ENCODE assay signal across 8 cellular contexts in genomic region chrX:40012039-40012799, GRCh38.
A peak's percentile ranks its signal among the peaks of the same experiment; 100 is the strongest.
DNase-seq lines count a peak whose midpoint lies in the region; ATAC-seq and TF ChIP-seq lines count a peak whose summit lies in the region.

No MANE protein-coding gene starts in this region.

- no peaks in the 10 kb centered on the region for H3K36me3 Mint-ChIP-seq in activated T-helper 17 cell treated with anti-CD3 and anti-CD28 coated beads, Interleukin-2, amount 50 U/mL, for 72 hours (ENCODE audit: low read depth)

- peaks cover 0 to 7% of the 10 kb centered on the region in 2 donors for H3K4me1 ChIP-seq in gastrocnemius medialis

- peak overlapping the region; percentile 92 to 95 (median 94) for H3K27ac ChIP-seq in gastrocnemius medialis

- TF ChIP-seq POLR2A in gastrocnemius medialis (IDR thresholded peaks at IDR 0.05), result peak in 1 of 2 donors; percentile 39

- H3K4me3 ChIP-seq in gastrocnemius medialis, result peak overlapping the region; percentile 61 to 79 (median 70)

- DNase-seq in EH (ENCODE audit: low read depth), result peak; percentile 66
- peak; percentile 38 for DNase-seq in left cardiac atrium
- DNase-seq in gastrocnemius medialis, result peak; percentile 19 to 27
- no peak for DNase-seq in NCI-H1694 treated with DMSO at 0.1 percent for 48 hours (lab: John Stamatoyannopoulos, UW)
- DNase-seq in central memory CD4-positive, alpha-beta T cell, result no peak

- peaks cover 20% of the 10 kb centered on the region for H3K27me3 Mint-ChIP-seq in activated T-helper 17 cell treated with anti-CD3 and anti-CD28 coated beads, Interleukin-2, amount 50 U/mL, for 72 hours

- in situ Hi-C loops in gastrocnemius medialis (cut with MboI; ENCODE audit: low sequenced_read_pairs in 4 of 4), result loop anchor here in 1 of 4 donors (25.0 kb wide), 1 partner anchor 150 kb away; no protein-coding TSS in a partner anchor

- peak; percentile 5 for ATAC-seq in HG03432 (IDR thresholded peaks at IDR 0.05; ENCODE audit: unreplicated experiment)
- ATAC-seq in activated T-helper 17 cell treated with anti-CD3 and anti-CD28 coated beads, Interleukin-2, amount 50 U/mL, for 72 hours (replicated peaks), result peak; percentile 23
- ATAC-seq in left cardiac atrium, result peak in 1 of 2 donors; percentile 2
- ATAC-seq in gastrocnemius medialis, result peak; percentile 34 to 63
- no peak for ATAC-seq in GM19397 (IDR thresholded peaks at IDR 0.05; ENCODE audit: unreplicated experiment)

- no peaks in the 10 kb centered on the region for H3K9me3 ChIP-seq in gastrocnemius medialis

- H3K36me3 ChIP-seq in gastrocnemius medialis, result no peaks in the 10 kb centered on the region

- no peaks in the 10 kb centered on the region for H3K4me1 Mint-ChIP-seq in activated T-helper 17 cell treated with anti-CD3 and anti-CD28 coated beads, Interleukin-2, amount 50 U/mL, for 72 hours

- no peak for TF ChIP-seq CTCF in gastrocnemius medialis (IDR thresholded peaks at IDR 0.05 in 4 of 5, conservative IDR thresholded peaks at IDR 0.05 in 1 of 5)

- H3K27ac Mint-ChIP-seq in activated T-helper 17 cell treated with anti-CD3 and anti-CD28 coated beads, Interleukin-2, amount 50 U/mL, for 72 hours, result no peak overlapping the region

- peak overlapping the region; percentile 73 for H3K4me3 Mint-ChIP-seq in activated T-helper 17 cell treated with anti-CD3 and anti-CD28 coated beads, Interleukin-2, amount 50 U/mL, for 72 hours

- no peaks in the 10 kb centered on the region for H3K9me3 Mint-ChIP-seq in activated T-helper 17 cell treated with anti-CD3 and anti-CD28 coated beads, Interleukin-2, amount 50 U/mL, for 72 hours

- peaks cover 0 to 20% (median 16%) of the 10 kb centered on the region in 3 donors for H3K27me3 ChIP-seq in gastrocnemius medialis

- intact Hi-C loops in left cardiac atrium (cut with DNase I), result loop anchor here in 1 of 2 donors (5.0 to 10.0 kb wide), 5 partner anchors 85 to 255 kb away; partner anchors contain the start of gene BCOR
- intact Hi-C loops in gastrocnemius medialis (cut with DNase I; ENCODE audit: low total_unique reads), result loop anchor here (2.0 to 10.0 kb wide), 5 partner anchors 70 to 280 kb away; partner anchors contain the start of gene BCOR

Comparison
In these comparisons a context has a peak if more than half of its experiments do, and no peak if none do; other contexts are left out.
1. DNase-seq: peak in EH (single experiment), left cardiac atrium (single experiment) and gastrocnemius medialis (2 of 2); none in NCI-H1694 treated with DMSO at 0.1 percent for 48 hours (single experiment) and central memory CD4-positive, alpha-beta T cell (single experiment).